Comparison of ENCODE assay signal across 1 cellular context in the genomic region with DNA sequence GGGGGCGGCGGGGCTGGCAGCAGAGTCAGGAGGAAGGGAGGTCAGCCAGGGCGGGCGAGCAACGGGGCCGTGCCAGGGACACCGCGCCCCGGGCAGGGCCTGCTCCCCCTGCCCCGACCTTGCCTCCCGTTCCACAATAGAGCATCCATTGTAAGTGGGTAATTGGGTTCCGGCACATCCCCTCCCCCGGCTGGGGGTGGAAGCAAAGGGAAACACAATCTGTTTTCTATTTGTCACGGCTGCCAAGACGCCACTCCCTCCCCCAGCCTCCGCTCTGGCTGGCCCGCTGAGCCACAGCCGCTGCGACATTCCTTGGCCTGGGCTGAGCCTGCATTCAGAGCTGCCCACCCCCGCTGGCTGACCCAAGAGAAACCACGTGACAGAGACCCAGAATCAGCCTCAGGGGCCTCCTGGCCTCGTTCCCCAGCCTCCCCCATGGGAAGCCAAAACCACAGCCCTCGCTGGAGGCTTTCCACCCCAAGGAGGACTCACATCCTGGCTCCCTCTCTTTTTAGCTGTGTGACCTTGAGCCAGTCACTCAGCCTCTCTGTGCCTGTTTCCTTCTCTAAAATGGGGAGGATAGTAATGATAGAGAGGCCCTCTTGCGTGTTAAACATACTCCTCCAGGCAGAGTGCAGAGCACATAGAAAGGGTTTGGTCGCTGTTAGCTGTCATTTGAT.
TF ChIP-seq lines count a peak whose summit lies in the region.

No MANE protein-coding gene starts in this region.

TF ChIP-seq in K562, 482 proteins besides CTCF, POLR2A, EP300 and RAD21 (continued from another document and continues in another):
- TF ChIP-seq, protein P1, sequence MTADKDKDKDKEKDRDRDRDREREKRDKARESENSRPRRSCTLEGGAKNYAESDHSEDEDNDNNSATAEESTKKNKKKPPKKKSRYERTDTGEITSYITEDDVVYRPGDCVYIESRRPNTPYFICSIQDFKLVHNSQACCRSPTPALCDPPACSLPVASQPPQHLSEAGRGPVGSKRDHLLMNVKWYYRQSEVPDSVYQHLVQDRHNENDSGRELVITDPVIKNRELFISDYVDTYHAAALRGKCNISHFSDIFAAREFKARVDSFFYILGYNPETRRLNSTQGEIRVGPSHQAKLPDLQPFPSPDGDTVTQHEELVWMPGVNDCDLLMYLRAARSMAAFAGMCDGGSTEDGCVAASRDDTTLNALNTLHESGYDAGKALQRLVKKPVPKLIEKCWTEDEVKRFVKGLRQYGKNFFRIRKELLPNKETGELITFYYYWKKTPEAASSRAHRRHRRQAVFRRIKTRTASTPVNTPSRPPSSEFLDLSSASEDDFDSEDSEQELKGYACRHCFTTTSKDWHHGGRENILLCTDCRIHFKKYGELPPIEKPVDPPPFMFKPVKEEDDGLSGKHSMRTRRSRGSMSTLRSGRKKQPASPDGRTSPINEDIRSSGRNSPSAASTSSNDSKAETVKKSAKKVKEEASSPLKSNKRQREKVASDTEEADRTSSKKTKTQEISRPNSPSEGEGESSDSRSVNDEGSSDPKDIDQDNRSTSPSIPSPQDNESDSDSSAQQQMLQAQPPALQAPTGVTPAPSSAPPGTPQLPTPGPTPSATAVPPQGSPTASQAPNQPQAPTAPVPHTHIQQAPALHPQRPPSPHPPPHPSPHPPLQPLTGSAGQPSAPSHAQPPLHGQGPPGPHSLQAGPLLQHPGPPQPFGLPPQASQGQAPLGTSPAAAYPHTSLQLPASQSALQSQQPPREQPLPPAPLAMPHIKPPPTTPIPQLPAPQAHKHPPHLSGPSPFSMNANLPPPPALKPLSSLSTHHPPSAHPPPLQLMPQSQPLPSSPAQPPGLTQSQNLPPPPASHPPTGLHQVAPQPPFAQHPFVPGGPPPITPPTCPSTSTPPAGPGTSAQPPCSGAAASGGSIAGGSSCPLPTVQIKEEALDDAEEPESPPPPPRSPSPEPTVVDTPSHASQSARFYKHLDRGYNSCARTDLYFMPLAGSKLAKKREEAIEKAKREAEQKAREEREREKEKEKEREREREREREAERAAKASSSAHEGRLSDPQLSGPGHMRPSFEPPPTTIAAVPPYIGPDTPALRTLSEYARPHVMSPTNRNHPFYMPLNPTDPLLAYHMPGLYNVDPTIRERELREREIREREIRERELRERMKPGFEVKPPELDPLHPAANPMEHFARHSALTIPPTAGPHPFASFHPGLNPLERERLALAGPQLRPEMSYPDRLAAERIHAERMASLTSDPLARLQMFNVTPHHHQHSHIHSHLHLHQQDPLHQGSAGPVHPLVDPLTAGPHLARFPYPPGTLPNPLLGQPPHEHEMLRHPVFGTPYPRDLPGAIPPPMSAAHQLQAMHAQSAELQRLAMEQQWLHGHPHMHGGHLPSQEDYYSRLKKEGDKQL (CRISPR knock-in tag; IDR thresholded peaks at IDR 0.05; ENCODE audit: borderline replicate concordance): no peak
- TF ChIP-seq MIER1 (IDR thresholded peaks at IDR 0.05; ENCODE audit: low read depth) (no peak), NCOA1 (IDR thresholded peaks at IDR 0.05; ENCODE audit: low read depth) (no peak), CHCHD3 (CRISPR knock-in tag; IDR thresholded peaks at IDR 0.05) (no peak), RBM15 (IDR thresholded peaks at IDR 0.05; ENCODE audit: insufficient read depth, low read length) (no peak), CAMTA2 (CRISPR knock-in tag; conservative IDR thresholded peaks at IDR 0.05) (no peak), SMAD3 (CRISPR knock-in tag; conservative IDR thresholded peaks at IDR 0.05) (no peak), KDM2B (CRISPR knock-in tag; IDR thresholded peaks at IDR 0.05) (no peak), RBFOX2 (IDR thresholded peaks at IDR 0.05; ENCODE audit: low read depth, low read length) (0 out of 2 replicates have a peak, but pooled peaks have one; percentile 29), ZFP36 (IDR thresholded peaks at IDR 0.05; ENCODE audit: low read depth, low read length, partially characterized antibody) (peak; percentile 95), TOE1 (IDR thresholded peaks at IDR 0.05; ENCODE audit: borderline replicate concordance) (peak; percentile 89), TOE1 (CRISPR knock-in tag; IDR thresholded peaks at IDR 0.05; ENCODE audit: borderline replicate concordance, low read depth) (no peak), EGR1 (conservative IDR thresholded peaks at IDR 0.05) (peak; percentile 85), RBBP5 (IDR thresholded peaks at IDR 0.05; ENCODE audit: borderline replicate concordance, insufficient read depth, low read length, poor library complexity, severe bottlenecking) (no peak), CHD2 (IDR thresholded peaks at IDR 0.05; ENCODE audit: low read depth, low read length) (no peak), KLF13 (tag; IDR thresholded peaks at IDR 0.05; ENCODE audit: borderline replicate concordance, low read depth) (no peak), CHD4 (IDR thresholded peaks at IDR 0.05; ENCODE audit: insufficient read depth, insufficient replicate concordance, low read depth, low read length, poor library complexity, severe bottlenecking) (peak; percentile 23), MAFG (tag; conservative IDR thresholded peaks at IDR 0.05) (no peak), SP1 (CRISPR knock-in tag; IDR thresholded peaks at IDR 0.05) (no peak), KAT8 (IDR thresholded peaks at IDR 0.05; ENCODE audit: low read depth) (no peak), ZNF175 (CRISPR knock-in tag; IDR thresholded peaks at IDR 0.05; ENCODE audit: low read depth) (no peak), JUNB (CRISPR knock-in tag; conservative IDR thresholded peaks at IDR 0.05) (no peak), TAF7 (tag; IDR thresholded peaks at IDR 0.05) (no peak), ETV6 (IDR thresholded peaks at IDR 0.05; ENCODE audit: borderline replicate concordance in 1 of 2, low read depth in 2 of 2, low read length in 1 of 2) (no peak), ETV6 (CRISPR knock-in tag; IDR thresholded peaks at IDR 0.05; ENCODE audit: borderline replicate concordance) (no peak), KHSRP (IDR thresholded peaks at IDR 0.05) (no peak), NFIC (IDR thresholded peaks at IDR 0.05) (peak; percentile 22; the same call in 1 of the 2 replicates), ZNF644 (tag; IDR thresholded peaks at IDR 0.05; ENCODE audit: low read depth) (no peak), ZNF766 (CRISPR knock-in tag; conservative IDR thresholded peaks at IDR 0.05) (no peak), TARDBP (IDR thresholded peaks at IDR 0.05) (no peak), ZSCAN32 (CRISPR knock-in tag; IDR thresholded peaks at IDR 0.05) (no peak), NFYB (IDR thresholded peaks at IDR 0.05; ENCODE audit: extremely low read depth, insufficient read length) (no peak), SMARCA4 (IDR thresholded peaks at IDR 0.05) (no peak), JUND (IDR thresholded peaks at IDR 0.05; ENCODE audit: borderline replicate concordance, low read depth, low read length) (no peak), JUND (tag; IDR thresholded peaks at IDR 0.05; ENCODE audit: borderline replicate concordance, low read depth, low read length) (no peak), ZNF695 (CRISPR knock-in tag; IDR thresholded peaks at IDR 0.05) (no peak), MAZ (CRISPR knock-in tag; conservative IDR thresholded peaks at IDR 0.05 in 1 of 2, IDR thresholded peaks at IDR 0.05 in 1 of 2) (0 out of 4 replicates have a peak, but pooled peaks of 1 of the 2 experiments have one; percentile 45), GABPB1 (CRISPR knock-in tag; IDR thresholded peaks at IDR 0.05) (no peak), ZNF24 (IDR thresholded peaks at IDR 0.05) (no peak), ATF7 (IDR thresholded peaks at IDR 0.05) (0 out of 2 replicates have a peak, but pooled peaks have one; percentile 15)
- TF ChIP-seq, protein P2, sequence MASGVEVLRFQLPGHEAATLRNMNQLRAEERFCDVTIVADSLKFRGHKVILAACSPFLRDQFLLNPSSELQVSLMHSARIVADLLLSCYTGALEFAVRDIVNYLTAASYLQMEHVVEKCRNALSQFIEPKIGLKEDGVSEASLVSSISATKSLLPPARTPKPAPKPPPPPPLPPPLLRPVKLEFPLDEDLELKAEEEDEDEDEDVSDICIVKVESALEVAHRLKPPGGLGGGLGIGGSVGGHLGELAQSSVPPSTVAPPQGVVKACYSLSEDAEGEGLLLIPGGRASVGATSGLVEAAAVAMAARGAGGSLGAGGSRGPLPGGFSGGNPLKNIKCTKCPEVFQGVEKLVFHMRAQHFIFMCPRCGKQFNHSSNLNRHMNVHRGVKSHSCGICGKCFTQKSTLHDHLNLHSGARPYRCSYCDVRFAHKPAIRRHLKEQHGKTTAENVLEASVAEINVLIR (CRISPR knock-in tag; IDR thresholded peaks at IDR 0.05): no peak
- TF ChIP-seq, protein P3, sequence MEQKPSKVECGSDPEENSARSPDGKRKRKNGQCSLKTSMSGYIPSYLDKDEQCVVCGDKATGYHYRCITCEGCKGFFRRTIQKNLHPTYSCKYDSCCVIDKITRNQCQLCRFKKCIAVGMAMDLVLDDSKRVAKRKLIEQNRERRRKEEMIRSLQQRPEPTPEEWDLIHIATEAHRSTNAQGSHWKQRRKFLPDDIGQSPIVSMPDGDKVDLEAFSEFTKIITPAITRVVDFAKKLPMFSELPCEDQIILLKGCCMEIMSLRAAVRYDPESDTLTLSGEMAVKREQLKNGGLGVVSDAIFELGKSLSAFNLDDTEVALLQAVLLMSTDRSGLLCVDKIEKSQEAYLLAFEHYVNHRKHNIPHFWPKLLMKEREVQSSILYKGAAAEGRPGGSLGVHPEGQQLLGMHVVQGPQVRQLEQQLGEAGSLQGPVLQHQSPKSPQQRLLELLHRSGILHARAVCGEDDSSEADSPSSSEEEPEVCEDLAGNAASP (IDR thresholded peaks at IDR 0.05): no peak
- TF ChIP-seq, protein P4, sequence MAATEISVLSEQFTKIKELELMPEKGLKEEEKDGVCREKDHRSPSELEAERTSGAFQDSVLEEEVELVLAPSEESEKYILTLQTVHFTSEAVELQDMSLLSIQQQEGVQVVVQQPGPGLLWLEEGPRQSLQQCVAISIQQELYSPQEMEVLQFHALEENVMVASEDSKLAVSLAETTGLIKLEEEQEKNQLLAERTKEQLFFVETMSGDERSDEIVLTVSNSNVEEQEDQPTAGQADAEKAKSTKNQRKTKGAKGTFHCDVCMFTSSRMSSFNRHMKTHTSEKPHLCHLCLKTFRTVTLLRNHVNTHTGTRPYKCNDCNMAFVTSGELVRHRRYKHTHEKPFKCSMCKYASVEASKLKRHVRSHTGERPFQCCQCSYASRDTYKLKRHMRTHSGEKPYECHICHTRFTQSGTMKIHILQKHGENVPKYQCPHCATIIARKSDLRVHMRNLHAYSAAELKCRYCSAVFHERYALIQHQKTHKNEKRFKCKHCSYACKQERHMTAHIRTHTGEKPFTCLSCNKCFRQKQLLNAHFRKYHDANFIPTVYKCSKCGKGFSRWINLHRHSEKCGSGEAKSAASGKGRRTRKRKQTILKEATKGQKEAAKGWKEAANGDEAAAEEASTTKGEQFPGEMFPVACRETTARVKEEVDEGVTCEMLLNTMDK (IDR thresholded peaks at IDR 0.05; ENCODE audit: borderline replicate concordance, insufficient read depth, low read depth, low read length, poor library complexity, severe bottlenecking): no peak
- TF ChIP-seq, protein P5, sequence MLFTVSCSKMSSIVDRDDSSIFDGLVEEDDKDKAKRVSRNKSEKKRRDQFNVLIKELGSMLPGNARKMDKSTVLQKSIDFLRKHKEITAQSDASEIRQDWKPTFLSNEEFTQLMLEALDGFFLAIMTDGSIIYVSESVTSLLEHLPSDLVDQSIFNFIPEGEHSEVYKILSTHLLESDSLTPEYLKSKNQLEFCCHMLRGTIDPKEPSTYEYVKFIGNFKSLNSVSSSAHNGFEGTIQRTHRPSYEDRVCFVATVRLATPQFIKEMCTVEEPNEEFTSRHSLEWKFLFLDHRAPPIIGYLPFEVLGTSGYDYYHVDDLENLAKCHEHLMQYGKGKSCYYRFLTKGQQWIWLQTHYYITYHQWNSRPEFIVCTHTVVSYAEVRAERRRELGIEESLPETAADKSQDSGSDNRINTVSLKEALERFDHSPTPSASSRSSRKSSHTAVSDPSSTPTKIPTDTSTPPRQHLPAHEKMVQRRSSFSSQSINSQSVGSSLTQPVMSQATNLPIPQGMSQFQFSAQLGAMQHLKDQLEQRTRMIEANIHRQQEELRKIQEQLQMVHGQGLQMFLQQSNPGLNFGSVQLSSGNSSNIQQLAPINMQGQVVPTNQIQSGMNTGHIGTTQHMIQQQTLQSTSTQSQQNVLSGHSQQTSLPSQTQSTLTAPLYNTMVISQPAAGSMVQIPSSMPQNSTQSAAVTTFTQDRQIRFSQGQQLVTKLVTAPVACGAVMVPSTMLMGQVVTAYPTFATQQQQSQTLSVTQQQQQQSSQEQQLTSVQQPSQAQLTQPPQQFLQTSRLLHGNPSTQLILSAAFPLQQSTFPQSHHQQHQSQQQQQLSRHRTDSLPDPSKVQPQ (CRISPR knock-in tag; IDR thresholded peaks at IDR 0.05; ENCODE audit: borderline replicate concordance): no peak
- TF ChIP-seq, protein P6, sequence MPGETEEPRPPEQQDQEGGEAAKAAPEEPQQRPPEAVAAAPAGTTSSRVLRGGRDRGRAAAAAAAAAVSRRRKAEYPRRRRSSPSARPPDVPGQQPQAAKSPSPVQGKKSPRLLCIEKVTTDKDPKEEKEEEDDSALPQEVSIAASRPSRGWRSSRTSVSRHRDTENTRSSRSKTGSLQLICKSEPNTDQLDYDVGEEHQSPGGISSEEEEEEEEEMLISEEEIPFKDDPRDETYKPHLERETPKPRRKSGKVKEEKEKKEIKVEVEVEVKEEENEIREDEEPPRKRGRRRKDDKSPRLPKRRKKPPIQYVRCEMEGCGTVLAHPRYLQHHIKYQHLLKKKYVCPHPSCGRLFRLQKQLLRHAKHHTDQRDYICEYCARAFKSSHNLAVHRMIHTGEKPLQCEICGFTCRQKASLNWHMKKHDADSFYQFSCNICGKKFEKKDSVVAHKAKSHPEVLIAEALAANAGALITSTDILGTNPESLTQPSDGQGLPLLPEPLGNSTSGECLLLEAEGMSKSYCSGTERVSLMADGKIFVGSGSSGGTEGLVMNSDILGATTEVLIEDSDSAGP (CRISPR knock-in tag; IDR thresholded peaks at IDR 0.05): no peak
- TF ChIP-seq, protein P7, sequence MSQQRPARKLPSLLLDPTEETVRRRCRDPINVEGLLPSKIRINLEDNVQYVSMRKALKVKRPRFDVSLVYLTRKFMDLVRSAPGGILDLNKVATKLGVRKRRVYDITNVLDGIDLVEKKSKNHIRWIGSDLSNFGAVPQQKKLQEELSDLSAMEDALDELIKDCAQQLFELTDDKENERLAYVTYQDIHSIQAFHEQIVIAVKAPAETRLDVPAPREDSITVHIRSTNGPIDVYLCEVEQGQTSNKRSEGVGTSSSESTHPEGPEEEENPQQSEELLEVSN (IDR thresholded peaks at IDR 0.05; ENCODE audit: borderline replicate concordance in 1 of 2, extremely low read depth in 1 of 2, insufficient read depth in 1 of 2, insufficient read length in 1 of 2, low read depth in 1 of 2, low read length in 1 of 2, poor library complexity in 1 of 2, severe bottlenecking in 1 of 2): no peak
- TF ChIP-seq, protein P8, sequence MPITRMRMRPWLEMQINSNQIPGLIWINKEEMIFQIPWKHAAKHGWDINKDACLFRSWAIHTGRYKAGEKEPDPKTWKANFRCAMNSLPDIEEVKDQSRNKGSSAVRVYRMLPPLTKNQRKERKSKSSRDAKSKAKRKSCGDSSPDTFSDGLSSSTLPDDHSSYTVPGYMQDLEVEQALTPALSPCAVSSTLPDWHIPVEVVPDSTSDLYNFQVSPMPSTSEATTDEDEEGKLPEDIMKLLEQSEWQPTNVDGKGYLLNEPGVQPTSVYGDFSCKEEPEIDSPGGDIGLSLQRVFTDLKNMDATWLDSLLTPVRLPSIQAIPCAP (CRISPR knock-in tag; IDR thresholded peaks at IDR 0.05; ENCODE audit: borderline replicate concordance): no peak
